19 cellular contexts compared by ENCODE assay signal in genomic region chr5:19927919-19928318, GRCh38.
DNase-seq lines count a peak whose midpoint lies in the region; ATAC-seq and TF ChIP-seq lines count a peak whose summit lies in the region.
"Had no signal": no experiment of that assay in that cellular context is flagged by ENCODE, and none has a peak within 500 bp of the region (broad histone marks: within the 10 kb centered on the region; RNA-seq: fewer than 3 reads in every experiment).

No MANE protein-coding gene starts in this region.

- no TSS peak for BruUV-seq in Caco-2 (replicated peaks; lab: Mats Ljungman, UMichigan)

- H3K27me3 ChIP-seq in Caco-2 (replicated peaks; ENCODE audit: control insufficient read depth, insufficient read depth, low read length) (no peaks in the 10 kb centered on the region), iPS DF 6.9 (ENCODE audit: control insufficient read depth, insufficient read depth, low read length) (no peaks in the 10 kb centered on the region), right cardiac atrium (ENCODE audit: control insufficient read depth, insufficient read depth) (no peaks in the 10 kb centered on the region)
- H3K27me3 ChIP-seq in CD4-positive, alpha-beta T cell (ENCODE audit: control insufficient read depth, insufficient read depth, low read length), result no peaks in the 10 kb centered on the region
- H3K27me3 ChIP-seq: esophagus squamous epithelium, right atrium auricular region, uterus had no signal

- H3K4me1 ChIP-seq in Caco-2 (peaks cover 27% of the 10 kb centered on the region), iPS DF 6.9 (ENCODE audit: control insufficient read depth, insufficient read depth, low read length) (no peaks in the 10 kb centered on the region), right cardiac atrium (ENCODE audit: control insufficient read depth, insufficient read depth, low read length) (no peaks in the 10 kb centered on the region)
- H3K4me1 ChIP-seq: right atrium auricular region, uterus had no signal

- POLR2A ChIA-PET in Caco-2 (lab: Charles Lee), result no interaction called here
- POLR2A ChIA-PET in CD4-positive, alpha-beta T cell (lab: Charles Lee), result no interaction called here

- TF ChIP-seq CTCF in Caco-2 (IDR thresholded peaks at IDR 0.05; ENCODE audit: insufficient read depth in 1 of 2, low read depth in 1 of 2, low read length in 1 of 2, severe bottlenecking in 1 of 2, unreplicated experiment in 1 of 2), result no peak
- TF ChIP-seq CTCF in CD4-positive, alpha-beta T cell (IDR thresholded peaks at IDR 0.05), result no peak

- CTCF ChIA-PET in Caco-2 (lab: Charles Lee), result no interaction called here
- CTCF ChIA-PET in CD4-positive, alpha-beta T cell (lab: Charles Lee), result no interaction called here

- H3K27ac ChIP-seq in iPS DF 6.9 (ENCODE audit: low read length) (no peak overlapping the region), right cardiac atrium (ENCODE audit: low read length) (no peak overlapping the region)
- H3K27ac ChIP-seq in CD4-positive, alpha-beta T cell (ENCODE audit: low read depth, low read length), result no peak overlapping the region
- H3K27ac ChIP-seq: esophagus squamous epithelium, right atrium auricular region, RWPE1, uterus had no signal

- no peaks in the 10 kb centered on the region for H3K36me3 Mint-ChIP-seq in Caco-2 (ENCODE audit: insufficient read depth, unreplicated experiment)
- H3K36me3 Mint-ChIP-seq in stimulated activated naive B cell treated with anti-CD40 and anti-IgM and Interleukin-4, amounts not matched to agents 10 μg/mL and 1 μg/mL and 100 μg/mL, for 72 hours, result no peaks in the 10 kb centered on the region
- no peaks in the 10 kb centered on the region for H3K36me3 Mint-ChIP-seq in CD4-positive, alpha-beta T cell (ENCODE audit: low read depth)
- H3K36me3 Mint-ChIP-seq: naive thymus-derived CD4-positive, alpha-beta T cell; stimulated activated memory B cell treated with anti-CD40 and anti-IgM and Interleukin-4, amounts not matched to agents 10 μg/mL and 1 μg/mL and 100 μg/mL, for 72 hours had no signal

- peaks cover 19% of the 10 kb centered on the region for H3K4me1 Mint-ChIP-seq in Caco-2 (ENCODE audit: low read depth, unreplicated experiment)
- H3K4me1 Mint-ChIP-seq in stimulated activated naive B cell treated with anti-CD40 and anti-IgM and Interleukin-4, amounts not matched to agents 10 μg/mL and 1 μg/mL and 100 μg/mL, for 72 hours, result no peaks in the 10 kb centered on the region
- H3K4me1 Mint-ChIP-seq in CD4-positive, alpha-beta T cell (ENCODE audit: low read depth), result no peaks in the 10 kb centered on the region
- H3K4me1 Mint-ChIP-seq: naive thymus-derived CD4-positive, alpha-beta T cell; stimulated activated memory B cell treated with anti-CD40 and anti-IgM and Interleukin-4, amounts not matched to agents 10 μg/mL and 1 μg/mL and 100 μg/mL, for 72 hours had no signal

- no CpG with 5 or more reads among the region's 3 CpGs for whole genome bisulfite sequencing in iPS DF 6.9 (ENCODE audit: insufficient coverage, insufficient read length)
- WGBS in right cardiac atrium, result 52% methylated on average over 3 of the region's 3 CpGs

- H3K27ac Mint-ChIP-seq in Caco-2 (ENCODE audit: unreplicated experiment), result peak overlapping the region; percentile 33
- no peak overlapping the region for H3K27ac Mint-ChIP-seq in stimulated activated naive B cell treated with anti-CD40 and anti-IgM and Interleukin-4, amounts not matched to agents 10 μg/mL and 1 μg/mL and 100 μg/mL, for 72 hours
- no peak overlapping the region for H3K27ac Mint-ChIP-seq in CD4-positive, alpha-beta T cell
- H3K27ac Mint-ChIP-seq: naive thymus-derived CD4-positive, alpha-beta T cell; stimulated activated memory B cell treated with anti-CD40 and anti-IgM and Interleukin-4, amounts not matched to agents 10 μg/mL and 1 μg/mL and 100 μg/mL, for 72 hours had no signal

- H3K9me3 ChIP-seq in Caco-2 (no peaks in the 10 kb centered on the region), iPS DF 6.9 (ENCODE audit: control insufficient read depth, insufficient read depth, low read length) (no peaks in the 10 kb centered on the region), right cardiac atrium (ENCODE audit: control insufficient read depth, low read length) (peaks cover 1% of the 10 kb centered on the region)
- H3K9me3 ChIP-seq in CD4-positive, alpha-beta T cell (ENCODE audit: control insufficient read depth, low read length), result no peaks in the 10 kb centered on the region
- H3K9me3 ChIP-seq: esophagus squamous epithelium, right atrium auricular region, uterus had no signal

- H3K36me3 ChIP-seq in Caco-2 (ENCODE audit: control insufficient read depth, insufficient read depth, low read length) (no peaks in the 10 kb centered on the region), iPS DF 6.9 (ENCODE audit: control insufficient read depth, insufficient read depth, low read length) (no peaks in the 10 kb centered on the region)
- H3K36me3 ChIP-seq: esophagus squamous epithelium, right atrium auricular region, uterus had no signal

- DNase-seq in Caco-2 (peak in 1 of 2 experiments; percentile 38), NCI-H1417 (lab: John Stamatoyannopoulos, UW) (peak in 2 of 3 experiments; percentile 60 to 89), SK-N-DZ (ENCODE audit: low spot score) (peak; percentile 52), iPS DF 6.9 (ENCODE audit: low read depth, low spot score) (peak; percentile 55), right cardiac atrium (no peak)
- DNase-seq in activated CD4-positive, CD25-positive, alpha-beta regulatory T cell (lab: John Stamatoyannopoulos, UW), result no peak
- DNase-seq in stimulated activated naive B cell treated with anti-CD40 and anti-IgM and Interleukin-4, amounts not matched to agents 10 μg/mL and 1 μg/mL and 100 μg/mL, for 72 hours, result no peak
- no peak for DNase-seq in CD4-positive, alpha-beta T cell
- DNase-seq: activated naive CD4-positive, alpha-beta T cell treated with anti-CD3 and anti-CD28 coated beads, Interleukin-2, amount 50 U/mL, for 16 hours; DMS79; esophagus squamous epithelium; Karpas-422; naive thymus-derived CD4-positive, alpha-beta T cell; NCI-H226; stimulated activated CD4-positive, alpha-beta T cell treated with anti-CD3 and anti-CD28 coated beads, Interleukin-4, amount 100 ng/mL, for 24 hours; uterus had no signal

- H3K27me3 Mint-ChIP-seq in Caco-2 (ENCODE audit: insufficient read depth, unreplicated experiment), result no peaks in the 10 kb centered on the region
- H3K27me3 Mint-ChIP-seq in stimulated activated naive B cell treated with anti-CD40 and anti-IgM and Interleukin-4, amounts not matched to agents 10 μg/mL and 1 μg/mL and 100 μg/mL, for 72 hours, result no peaks in the 10 kb centered on the region
- H3K27me3 Mint-ChIP-seq in CD4-positive, alpha-beta T cell, result no peaks in the 10 kb centered on the region
- H3K27me3 Mint-ChIP-seq: naive thymus-derived CD4-positive, alpha-beta T cell; stimulated activated memory B cell treated with anti-CD40 and anti-IgM and Interleukin-4, amounts not matched to agents 10 μg/mL and 1 μg/mL and 100 μg/mL, for 72 hours had no signal

- no peaks in the 10 kb centered on the region for H3K9me3 Mint-ChIP-seq in Caco-2 (ENCODE audit: unreplicated experiment)
- peaks cover 0 to 3% of the 10 kb centered on the region in 2 donors for H3K9me3 Mint-ChIP-seq in stimulated activated naive B cell treated with anti-CD40 and anti-IgM and Interleukin-4, amounts not matched to agents 10 μg/mL and 1 μg/mL and 100 μg/mL, for 72 hours
- peaks cover 5% of the 10 kb centered on the region for H3K9me3 Mint-ChIP-seq in CD4-positive, alpha-beta T cell

- H3K4me3 Mint-ChIP-seq in Caco-2 (ENCODE audit: unreplicated experiment), result no peak overlapping the region
- H3K4me3 Mint-ChIP-seq in stimulated activated naive B cell treated with anti-CD40 and anti-IgM and Interleukin-4, amounts not matched to agents 10 μg/mL and 1 μg/mL and 100 μg/mL, for 72 hours, result no peak overlapping the region
- H3K4me3 Mint-ChIP-seq in CD4-positive, alpha-beta T cell, result no peak overlapping the region
- H3K4me3 Mint-ChIP-seq: naive thymus-derived CD4-positive, alpha-beta T cell; stimulated activated memory B cell treated with anti-CD40 and anti-IgM and Interleukin-4, amounts not matched to agents 10 μg/mL and 1 μg/mL and 100 μg/mL, for 72 hours had no signal

- H3K4me3 ChIP-seq in Caco-2 (ENCODE audit: low read depth, low read length) (no peak overlapping the region), iPS DF 6.9 (ENCODE audit: low read length) (no peak overlapping the region), right cardiac atrium (ENCODE audit: low read length) (no peak overlapping the region)
- H3K4me3 ChIP-seq: esophagus squamous epithelium, right atrium auricular region, uterus had no signal

- ATAC-seq in right cardiac atrium, result no peak
- ATAC-seq in stimulated activated naive B cell treated with anti-CD40 and anti-IgM and Interleukin-4, amounts not matched to agents 10 μg/mL and 1 μg/mL and 100 μg/mL, for 72 hours (replicated peaks), result no peak
- no peak for ATAC-seq in CD4-positive, alpha-beta T cell (ENCODE audit: poor library complexity)
- ATAC-seq: naive thymus-derived CD4-positive, alpha-beta T cell; stimulated activated memory B cell treated with anti-CD40 and anti-IgM and Interleukin-4, amounts not matched to agents 10 μg/mL and 1 μg/mL and 100 μg/mL, for 72 hours had no signal

- intact Hi-C loops in Caco-2 (cut with micrococcal nuclease; ENCODE audit: unreplicated experiment), result loop anchor here (2.0 to 5.0 kb wide), 2 partner anchors 36 to 47 kb away; no protein-coding TSS in a partner anchor
- intact Hi-C loops in right cardiac atrium (cut with DNase I), result no loop called here
- intact Hi-C loops in CD4-positive, alpha-beta T cell (cut with DNase I, micrococcal nuclease), result no loop called here

Comparison
In these comparisons a context has a peak if more than half of its experiments do, and no peak if none do; other contexts are left out.
1. DNase-seq: peak in NCI-H1417 (2 of 3), SK-N-DZ (single experiment) and iPS DF 6.9 (single experiment); none in activated CD4-positive, CD25-positive, alpha-beta regulatory T cell (0 of 4), right cardiac atrium (0 of 3), stimulated activated naive B cell treated with anti-CD40 and anti-IgM and Interleukin-4, amounts not matched to agents 10 μg/mL and 1 μg/mL and 100 μg/mL, for 72 hours (single experiment) and CD4-positive, alpha-beta T cell (0 of 10).